ENCODE assay signal across 32 cellular contexts in genomic region chr4:168575473-168575872, GRCh38.
"Had no signal": no experiment of that assay in that cellular context is flagged by ENCODE, and none has a peak within 500 bp of the region (broad histone marks: within the 10 kb centered on the region; RNA-seq: fewer than 3 reads in every experiment).

No MANE protein-coding gene starts in this region.

- H3K9me3 Mint-ChIP-seq: activated CD4-positive, alpha-beta memory T cell treated with anti-CD3 and anti-CD28 coated beads for 36 hours; activated naive CD4-positive, alpha-beta T cell treated with anti-CD3 and anti-CD28 coated beads, Interleukin-2, amount 50 U/mL, for 24 hours had no signal

- ATAC-seq: Panc1 had no signal

- H3K36me3 ChIP-seq: brain microvascular endothelial cell had no signal

- H3K4me1 Mint-ChIP-seq: activated B cell treated with CpG ODN at 0.5 μM for 24 hours; activated naive CD4-positive, alpha-beta T cell treated with anti-CD3 and anti-CD28 coated beads, Interleukin-2, amount 50 U/mL, for 24 hours had no signal

- H3K36me3 Mint-ChIP-seq: activated CD4-positive, alpha-beta memory T cell treated with anti-CD3 and anti-CD28 coated beads for 36 hours; activated naive CD4-positive, alpha-beta T cell treated with anti-CD3 and anti-CD28 coated beads, Interleukin-2, amount 50 U/mL, for 24 hours had no signal

- H3K4me3 Mint-ChIP-seq: activated B cell treated with CpG ODN at 0.5 μM for 24 hours; activated CD4-positive, alpha-beta memory T cell treated with anti-CD3 and anti-CD28 coated beads for 36 hours; activated naive CD4-positive, alpha-beta T cell treated with anti-CD3 and anti-CD28 coated beads, Interleukin-2, amount 50 U/mL, for 24 hours had no signal

- H3K27ac ChIP-seq: brain microvascular endothelial cell, VCaP had no signal

- H3K27ac Mint-ChIP-seq: activated B cell treated with CpG ODN at 0.5 μM for 24 hours; activated CD4-positive, alpha-beta memory T cell treated with anti-CD3 and anti-CD28 coated beads for 36 hours; activated naive CD4-positive, alpha-beta T cell treated with anti-CD3 and anti-CD28 coated beads, Interleukin-2, amount 50 U/mL, for 24 hours had no signal

- DNase-seq: activated B cell treated with CpG ODN at 0.5 μM for 24 hours; activated CD4-positive, alpha-beta memory T cell treated with anti-CD3 and anti-CD28 coated beads for 36 hours; activated CD4-positive, alpha-beta T cell treated with anti-CD3 and anti-CD28 coated beads for 4 hours; activated CD4-positive, alpha-beta T cell treated with anti-CD3 and anti-CD28 coated beads, Interleukin-2, amount 50 U/mL, for 1 hour; activated CD4-positive, CD25-positive, alpha-beta regulatory T cell treated with anti-CD3 and anti-CD28 coated beads, Interleukin-2, amount 50 U/mL, for 72 hours; activated CD8-positive, alpha-beta memory T cell treated with anti-CD3 and anti-CD28 coated beads, Interleukin-2, amount 50 U/mL, for 4 hours; activated effector memory CD4-positive, alpha-beta T cell treated with anti-CD3 and anti-CD28 coated beads, Interleukin-2, amount 50 U/mL, for 16 hours; activated naive CD4-positive, alpha-beta T cell; activated T-cell treated with anti-CD3 and anti-CD28 coated beads for 4 hours; activated T-cell treated with anti-CD3 and anti-CD28 coated beads, Interleukin-2, amount 50 U/mL, for 48 hours; amniotic stem cell; aorta; brain microvascular endothelial cell; central memory CD4-positive, alpha-beta T cell; KG1; NCI-H1092 treated with DMSO at 0.1 percent for 48 hours; NCI-H1417; NCI-H146; NCI-H187; NCI-H2081; NCI-H2171 treated with DMSO at 0.1 percent for 48 hours; NCI-H2227 treated with DMSO at 0.1 percent for 48 hours; NCI-H446; NCI-H510A treated with DMSO at 0.1 percent for 48 hours; NCI-H526 treated with DMSO at 0.1 percent for 48 hours; SW 1271; T-helper 1 cell; T-helper 2 cell; T-helper 9 cell had no signal

- H3K27me3 ChIP-seq: brain microvascular endothelial cell had no signal
